In genomic region chr14:54640480-54640879, GRCh38 we compare ENCODE assay signal across 13 cellular contexts.
"Had no signal": no experiment of that assay in that cellular context is flagged by ENCODE, and none has a peak within 500 bp of the region (broad histone marks: within the 10 kb centered on the region; RNA-seq: fewer than 3 reads in every experiment).

No MANE protein-coding gene starts in this region.

- ATAC-seq: activated CD8-positive, alpha-beta T cell treated with anti-CD3 and anti-CD28 coated beads, Interleukin-2, amount 10 ng/mL, durations not matched to agents 7 days and 5 days; activated naive CD8-positive, alpha-beta T cell treated with anti-CD3 and anti-CD28 coated beads, Interleukin-2, amount 50 U/mL, for 24 hours; pancreas; SK-N-SH treated with all-trans-retinoic acid at 6 μM for 48 hours; WTC11 had no signal

- H3K4me3 ChIP-seq: cardiac muscle cell, pancreas, skin epidermis, tibial nerve had no signal

- H3K4me1 ChIP-seq: pancreas had no signal

- DNase-seq: activated CD4-positive, alpha-beta T cell treated with anti-CD3 and anti-CD28 coated beads for 48 hours; activated CD8-positive, alpha-beta memory T cell treated with anti-CD3 and anti-CD28 coated beads, Interleukin-2, amount 50 U/mL, for 48 hours; activated CD8-positive, alpha-beta T cell treated with anti-CD3 and anti-CD28 coated beads, Interleukin-2, amount 10 ng/mL, durations not matched to agents 7 days and 5 days; activated naive CD4-positive, alpha-beta T cell treated with Interleukin-2 at 50 U/mL for 16 hours; activated naive CD8-positive, alpha-beta T cell treated with anti-CD3 and anti-CD28 coated beads, Interleukin-2, amount 50 U/mL, for 24 hours; mammary epithelial cell; nephron progenitor cell; pancreas had no signal

- H3K36me3 ChIP-seq: cardiac muscle cell, pancreas, tibial nerve had no signal

- H3K9me3 ChIP-seq: pancreas, tibial nerve had no signal

- H3K27ac ChIP-seq: cardiac muscle cell, pancreas, tibial nerve had no signal

- H3K27me3 ChIP-seq: cardiac muscle cell, pancreas, tibial nerve had no signal
